Comparison of ENCODE assay signal across 3 cellular contexts in genomic region chr2:161557538-161557937, GRCh38.
TF ChIP-seq lines count a peak whose summit lies in the region.

No MANE protein-coding gene starts in this region.

TF ChIP-seq in HepG2, 621 proteins besides CTCF, POLR2A, EP300 and RAD21:
- TF ChIP-seq NR1H2 (CRISPR knock-in tag; IDR thresholded peaks at IDR 0.05; ENCODE audit: borderline replicate concordance, low read depth) (no peak), ZBTB44 (CRISPR knock-in tag; IDR thresholded peaks at IDR 0.05) (no peak), ZBTB38 (CRISPR knock-in tag; IDR thresholded peaks at IDR 0.05) (no peak), ELF4 (CRISPR knock-in tag; IDR thresholded peaks at IDR 0.05; ENCODE audit: borderline replicate concordance) (no peak), MAFK (conservative IDR thresholded peaks at IDR 0.05 in 1 of 2, IDR thresholded peaks at IDR 0.05 in 1 of 2; ENCODE audit: low read length in 2 of 2) (peak; percentile 46 to 80), PLSCR1 (CRISPR knock-in tag; IDR thresholded peaks at IDR 0.05; ENCODE audit: borderline replicate concordance) (no peak), MBD4 (IDR thresholded peaks at IDR 0.05; ENCODE audit: borderline replicate concordance, low read length) (no peak), STAG1 (CRISPR knock-in tag; IDR thresholded peaks at IDR 0.05) (no peak), MAFF (IDR thresholded peaks at IDR 0.05; ENCODE audit: low read depth, low read length) (peak; percentile 66; the same call in 1 of the 2 replicates)
TF ChIP-seq in HepG2: peak in this region for 2.

TF ChIP-seq in IMR-90, 13 proteins besides CTCF, POLR2A, EP300 and RAD21:
- TF ChIP-seq MAZ (IDR thresholded peaks at IDR 0.05; ENCODE audit: borderline replicate concordance, low read depth, low read length): no peak
- TF ChIP-seq MAFK (IDR thresholded peaks at IDR 0.05; ENCODE audit: low read depth, low read length): 0 out of 2 replicates have a peak, but pooled peaks have one; percentile 17

TF ChIP-seq in K562, 482 proteins besides CTCF, POLR2A, EP300 and RAD21:
- TF ChIP-seq C11orf30 (IDR thresholded peaks at IDR 0.05; ENCODE audit: low read depth): 0 out of 2 replicates have a peak, but pooled peaks have one; percentile 11
- TF ChIP-seq MAFF (IDR thresholded peaks at IDR 0.05; ENCODE audit: low read length): peak; percentile 23; the same call in 1 of the 2 replicates
- no peak for TF ChIP-seq ZFP30 (CRISPR knock-in tag; IDR thresholded peaks at IDR 0.05; ENCODE audit: borderline replicate concordance)
- peak; percentile 57; the same call in 1 of the 2 replicates for TF ChIP-seq ZNF316 (IDR thresholded peaks at IDR 0.05)
- TF ChIP-seq ATF1 (CRISPR knock-in tag; IDR thresholded peaks at IDR 0.05): no peak
- no peak for TF ChIP-seq ATF1 (tag; IDR thresholded peaks at IDR 0.05)
- no peak for TF ChIP-seq SRSF9 (IDR thresholded peaks at IDR 0.05; ENCODE audit: borderline replicate concordance, low read depth, low read length)
